ENCODE assay signal across 1 cellular context in the genomic region with DNA sequence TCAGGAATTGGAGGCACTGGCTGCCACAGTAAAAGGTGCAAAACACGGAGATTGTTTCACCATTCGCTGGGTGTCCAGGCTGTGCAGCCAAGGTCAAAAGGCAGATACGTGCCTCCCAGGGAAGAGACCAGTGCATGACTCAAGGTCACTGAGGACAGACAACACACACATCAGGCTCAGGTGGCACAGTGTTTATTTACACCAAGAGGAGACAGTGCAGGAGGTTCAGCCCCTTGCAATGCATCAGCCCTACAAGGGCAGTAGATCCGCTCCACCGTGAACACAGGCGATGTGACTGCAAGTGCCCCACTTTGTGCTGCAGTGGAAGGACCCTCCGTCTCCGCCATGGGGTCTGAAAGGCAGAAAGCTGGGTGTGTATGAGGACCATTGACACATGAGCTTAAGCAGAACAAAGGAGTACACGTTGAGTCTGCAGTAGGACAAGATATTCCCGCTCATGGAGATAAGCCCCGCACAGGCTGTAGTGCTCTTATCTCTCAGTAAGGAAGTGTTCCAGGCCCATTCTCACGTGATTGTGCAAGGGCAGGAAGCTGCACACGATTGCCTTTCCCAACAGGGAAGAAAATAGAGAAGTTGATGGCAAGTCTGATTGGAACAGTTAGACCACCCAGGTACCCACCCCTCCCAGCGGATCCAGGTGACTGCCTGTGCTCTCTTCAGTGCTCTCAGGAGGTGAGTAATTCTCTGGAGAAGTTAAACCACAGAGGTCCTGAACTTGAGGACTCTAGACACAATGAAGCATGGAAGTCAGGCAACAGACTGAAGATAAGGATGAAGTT.
TF ChIP-seq lines count a peak whose summit lies in the region.

No MANE protein-coding gene starts in this region.

TF ChIP-seq in HepG2, 621 proteins besides CTCF, POLR2A, EP300 and RAD21 (continued from another document and continues in another):
- TF ChIP-seq, protein P1, sequence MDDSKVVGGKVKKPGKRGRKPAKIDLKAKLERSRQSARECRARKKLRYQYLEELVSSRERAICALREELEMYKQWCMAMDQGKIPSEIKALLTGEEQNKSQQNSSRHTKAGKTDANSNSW (CRISPR knock-in tag; IDR thresholded peaks at IDR 0.05; ENCODE audit: borderline replicate concordance): no peak
- TF ChIP-seq ZNF776 (CRISPR knock-in tag; IDR thresholded peaks at IDR 0.05) (0 out of 2 replicates have a peak, but pooled peaks have one; percentile 36), ZNF136 (CRISPR knock-in tag; IDR thresholded peaks at IDR 0.05; ENCODE audit: low read depth) (no peak), CCDC6 (CRISPR knock-in tag; IDR thresholded peaks at IDR 0.05) (peak; percentile 89), ZNF10 (CRISPR knock-in tag; IDR thresholded peaks at IDR 0.05; ENCODE audit: borderline replicate concordance, low read depth) (no peak), TCF7L2 (IDR thresholded peaks at IDR 0.05; ENCODE audit: low read depth, low read length) (no peak), GATAD2A (CRISPR knock-in tag; IDR thresholded peaks at IDR 0.05) (peak; percentile 91), ATRX (CRISPR knock-in tag; IDR thresholded peaks at IDR 0.05; ENCODE audit: borderline replicate concordance) (no peak), SRF (IDR thresholded peaks at IDR 0.05; ENCODE audit: low read depth, low read length) (peak; percentile 75), IKZF1 (IDR thresholded peaks at IDR 0.05) (no peak), KMT2B (CRISPR knock-in tag; IDR thresholded peaks at IDR 0.05) (0 out of 2 replicates have a peak, but pooled peaks have one; percentile 45), ZNF329 (CRISPR knock-in tag; IDR thresholded peaks at IDR 0.05; ENCODE audit: low read depth) (0 out of 2 replicates have a peak, but pooled peaks have one; percentile 27), JDP2 (CRISPR knock-in tag; IDR thresholded peaks at IDR 0.05; ENCODE audit: borderline replicate concordance) (no peak; the same call in 1 of the 2 replicates), ZNF879 (CRISPR knock-in tag; IDR thresholded peaks at IDR 0.05) (no peak), TAF15 (IDR thresholded peaks at IDR 0.05; ENCODE audit: low read depth, low read length, poor library complexity, severe bottlenecking) (no peak), ZIK1 (CRISPR knock-in tag; IDR thresholded peaks at IDR 0.05; ENCODE audit: borderline replicate concordance, low read depth) (no peak), DR1 (CRISPR knock-in tag; IDR thresholded peaks at IDR 0.05) (no peak), NFE2L1 (CRISPR knock-in tag; IDR thresholded peaks at IDR 0.05; ENCODE audit: borderline replicate concordance) (no peak), SP140L (CRISPR knock-in tag; IDR thresholded peaks at IDR 0.05; ENCODE audit: borderline replicate concordance) (no peak), ZNF207 (IDR thresholded peaks at IDR 0.05; ENCODE audit: borderline replicate concordance) (no peak), ZFP62 (CRISPR knock-in tag; IDR thresholded peaks at IDR 0.05) (no peak)
- TF ChIP-seq, protein P2, sequence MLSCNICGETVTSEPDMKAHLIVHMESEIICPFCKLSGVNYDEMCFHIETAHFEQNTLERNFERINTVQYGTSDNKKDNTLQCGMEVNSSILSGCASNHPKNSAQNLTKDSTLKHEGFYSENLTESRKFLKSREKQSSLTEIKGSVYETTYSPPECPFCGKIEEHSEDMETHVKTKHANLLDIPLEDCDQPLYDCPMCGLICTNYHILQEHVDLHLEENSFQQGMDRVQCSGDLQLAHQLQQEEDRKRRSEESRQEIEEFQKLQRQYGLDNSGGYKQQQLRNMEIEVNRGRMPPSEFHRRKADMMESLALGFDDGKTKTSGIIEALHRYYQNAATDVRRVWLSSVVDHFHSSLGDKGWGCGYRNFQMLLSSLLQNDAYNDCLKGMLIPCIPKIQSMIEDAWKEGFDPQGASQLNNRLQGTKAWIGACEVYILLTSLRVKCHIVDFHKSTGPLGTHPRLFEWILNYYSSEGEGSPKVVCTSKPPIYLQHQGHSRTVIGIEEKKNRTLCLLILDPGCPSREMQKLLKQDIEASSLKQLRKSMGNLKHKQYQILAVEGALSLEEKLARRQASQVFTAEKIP (CRISPR knock-in tag; IDR thresholded peaks at IDR 0.05; ENCODE audit: borderline replicate concordance): no peak
- TF ChIP-seq, protein P3, sequence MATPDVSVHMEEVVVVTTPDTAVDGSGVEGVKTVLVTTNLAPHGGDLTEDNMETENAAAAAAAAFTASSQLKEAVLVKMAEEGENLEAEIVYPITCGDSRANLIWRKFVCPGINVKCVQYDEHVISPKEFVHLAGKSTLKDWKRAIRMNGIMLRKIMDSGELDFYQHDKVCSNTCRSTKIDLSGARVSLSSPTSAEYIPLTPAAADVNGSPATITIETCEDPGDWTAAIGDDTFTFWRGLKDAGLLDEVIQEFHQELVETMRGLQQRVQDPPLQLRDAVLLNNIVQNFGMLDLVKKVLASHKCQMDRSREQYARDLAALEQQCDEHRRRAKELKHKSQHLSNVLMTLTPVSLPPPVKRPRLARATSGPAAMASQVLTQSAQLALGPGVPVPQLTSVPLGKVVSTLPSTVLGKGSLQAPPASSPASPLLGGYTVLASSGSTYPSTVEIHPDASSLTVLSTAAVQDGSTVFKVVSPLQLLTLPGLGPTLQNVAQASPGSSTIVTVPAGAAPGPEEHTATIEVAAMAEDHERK (CRISPR knock-in tag; IDR thresholded peaks at IDR 0.05; ENCODE audit: low read depth): no peak
- TF ChIP-seq, protein P4, sequence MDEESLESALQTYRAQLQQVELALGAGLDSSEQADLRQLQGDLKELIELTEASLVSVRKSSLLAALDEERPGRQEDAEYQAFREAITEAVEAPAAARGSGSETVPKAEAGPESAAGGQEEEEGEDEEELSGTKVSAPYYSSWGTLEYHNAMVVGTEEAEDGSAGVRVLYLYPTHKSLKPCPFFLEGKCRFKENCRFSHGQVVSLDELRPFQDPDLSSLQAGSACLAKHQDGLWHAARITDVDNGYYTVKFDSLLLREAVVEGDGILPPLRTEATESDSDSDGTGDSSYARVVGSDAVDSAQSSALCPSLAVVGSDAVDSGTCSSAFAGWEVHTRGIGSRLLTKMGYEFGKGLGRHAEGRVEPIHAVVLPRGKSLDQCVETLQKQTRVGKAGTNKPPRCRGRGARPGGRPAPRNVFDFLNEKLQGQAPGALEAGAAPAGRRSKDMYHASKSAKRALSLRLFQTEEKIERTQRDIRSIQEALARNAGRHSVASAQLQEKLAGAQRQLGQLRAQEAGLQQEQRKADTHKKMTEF (CRISPR knock-in tag; IDR thresholded peaks at IDR 0.05): peak; percentile 77
- TF ChIP-seq, protein P5, sequence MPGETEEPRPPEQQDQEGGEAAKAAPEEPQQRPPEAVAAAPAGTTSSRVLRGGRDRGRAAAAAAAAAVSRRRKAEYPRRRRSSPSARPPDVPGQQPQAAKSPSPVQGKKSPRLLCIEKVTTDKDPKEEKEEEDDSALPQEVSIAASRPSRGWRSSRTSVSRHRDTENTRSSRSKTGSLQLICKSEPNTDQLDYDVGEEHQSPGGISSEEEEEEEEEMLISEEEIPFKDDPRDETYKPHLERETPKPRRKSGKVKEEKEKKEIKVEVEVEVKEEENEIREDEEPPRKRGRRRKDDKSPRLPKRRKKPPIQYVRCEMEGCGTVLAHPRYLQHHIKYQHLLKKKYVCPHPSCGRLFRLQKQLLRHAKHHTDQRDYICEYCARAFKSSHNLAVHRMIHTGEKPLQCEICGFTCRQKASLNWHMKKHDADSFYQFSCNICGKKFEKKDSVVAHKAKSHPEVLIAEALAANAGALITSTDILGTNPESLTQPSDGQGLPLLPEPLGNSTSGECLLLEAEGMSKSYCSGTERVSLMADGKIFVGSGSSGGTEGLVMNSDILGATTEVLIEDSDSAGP (CRISPR knock-in tag; IDR thresholded peaks at IDR 0.05; ENCODE audit: borderline replicate concordance): peak; percentile 76; the same call in 1 of the 2 replicates
- TF ChIP-seq, protein P6, sequence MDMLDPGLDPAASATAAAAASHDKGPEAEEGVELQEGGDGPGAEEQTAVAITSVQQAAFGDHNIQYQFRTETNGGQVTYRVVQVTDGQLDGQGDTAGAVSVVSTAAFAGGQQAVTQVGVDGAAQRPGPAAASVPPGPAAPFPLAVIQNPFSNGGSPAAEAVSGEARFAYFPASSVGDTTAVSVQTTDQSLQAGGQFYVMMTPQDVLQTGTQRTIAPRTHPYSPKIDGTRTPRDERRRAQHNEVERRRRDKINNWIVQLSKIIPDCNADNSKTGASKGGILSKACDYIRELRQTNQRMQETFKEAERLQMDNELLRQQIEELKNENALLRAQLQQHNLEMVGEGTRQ (IDR thresholded peaks at IDR 0.05; ENCODE audit: low read depth, low read length): no peak
- TF ChIP-seq, protein P6 (CRISPR knock-in tag; IDR thresholded peaks at IDR 0.05; ENCODE audit: borderline replicate concordance): no peak; the same call in 1 of the 2 replicates
- TF ChIP-seq, protein P7, sequence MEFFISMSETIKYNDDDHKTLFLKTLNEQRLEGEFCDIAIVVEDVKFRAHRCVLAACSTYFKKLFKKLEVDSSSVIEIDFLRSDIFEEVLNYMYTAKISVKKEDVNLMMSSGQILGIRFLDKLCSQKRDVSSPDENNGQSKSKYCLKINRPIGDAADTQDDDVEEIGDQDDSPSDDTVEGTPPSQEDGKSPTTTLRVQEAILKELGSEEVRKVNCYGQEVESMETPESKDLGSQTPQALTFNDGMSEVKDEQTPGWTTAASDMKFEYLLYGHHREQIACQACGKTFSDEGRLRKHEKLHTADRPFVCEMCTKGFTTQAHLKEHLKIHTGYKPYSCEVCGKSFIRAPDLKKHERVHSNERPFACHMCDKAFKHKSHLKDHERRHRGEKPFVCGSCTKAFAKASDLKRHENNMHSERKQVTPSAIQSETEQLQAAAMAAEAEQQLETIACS (CRISPR knock-in tag; IDR thresholded peaks at IDR 0.05): no peak
- TF ChIP-seq, protein P8, sequence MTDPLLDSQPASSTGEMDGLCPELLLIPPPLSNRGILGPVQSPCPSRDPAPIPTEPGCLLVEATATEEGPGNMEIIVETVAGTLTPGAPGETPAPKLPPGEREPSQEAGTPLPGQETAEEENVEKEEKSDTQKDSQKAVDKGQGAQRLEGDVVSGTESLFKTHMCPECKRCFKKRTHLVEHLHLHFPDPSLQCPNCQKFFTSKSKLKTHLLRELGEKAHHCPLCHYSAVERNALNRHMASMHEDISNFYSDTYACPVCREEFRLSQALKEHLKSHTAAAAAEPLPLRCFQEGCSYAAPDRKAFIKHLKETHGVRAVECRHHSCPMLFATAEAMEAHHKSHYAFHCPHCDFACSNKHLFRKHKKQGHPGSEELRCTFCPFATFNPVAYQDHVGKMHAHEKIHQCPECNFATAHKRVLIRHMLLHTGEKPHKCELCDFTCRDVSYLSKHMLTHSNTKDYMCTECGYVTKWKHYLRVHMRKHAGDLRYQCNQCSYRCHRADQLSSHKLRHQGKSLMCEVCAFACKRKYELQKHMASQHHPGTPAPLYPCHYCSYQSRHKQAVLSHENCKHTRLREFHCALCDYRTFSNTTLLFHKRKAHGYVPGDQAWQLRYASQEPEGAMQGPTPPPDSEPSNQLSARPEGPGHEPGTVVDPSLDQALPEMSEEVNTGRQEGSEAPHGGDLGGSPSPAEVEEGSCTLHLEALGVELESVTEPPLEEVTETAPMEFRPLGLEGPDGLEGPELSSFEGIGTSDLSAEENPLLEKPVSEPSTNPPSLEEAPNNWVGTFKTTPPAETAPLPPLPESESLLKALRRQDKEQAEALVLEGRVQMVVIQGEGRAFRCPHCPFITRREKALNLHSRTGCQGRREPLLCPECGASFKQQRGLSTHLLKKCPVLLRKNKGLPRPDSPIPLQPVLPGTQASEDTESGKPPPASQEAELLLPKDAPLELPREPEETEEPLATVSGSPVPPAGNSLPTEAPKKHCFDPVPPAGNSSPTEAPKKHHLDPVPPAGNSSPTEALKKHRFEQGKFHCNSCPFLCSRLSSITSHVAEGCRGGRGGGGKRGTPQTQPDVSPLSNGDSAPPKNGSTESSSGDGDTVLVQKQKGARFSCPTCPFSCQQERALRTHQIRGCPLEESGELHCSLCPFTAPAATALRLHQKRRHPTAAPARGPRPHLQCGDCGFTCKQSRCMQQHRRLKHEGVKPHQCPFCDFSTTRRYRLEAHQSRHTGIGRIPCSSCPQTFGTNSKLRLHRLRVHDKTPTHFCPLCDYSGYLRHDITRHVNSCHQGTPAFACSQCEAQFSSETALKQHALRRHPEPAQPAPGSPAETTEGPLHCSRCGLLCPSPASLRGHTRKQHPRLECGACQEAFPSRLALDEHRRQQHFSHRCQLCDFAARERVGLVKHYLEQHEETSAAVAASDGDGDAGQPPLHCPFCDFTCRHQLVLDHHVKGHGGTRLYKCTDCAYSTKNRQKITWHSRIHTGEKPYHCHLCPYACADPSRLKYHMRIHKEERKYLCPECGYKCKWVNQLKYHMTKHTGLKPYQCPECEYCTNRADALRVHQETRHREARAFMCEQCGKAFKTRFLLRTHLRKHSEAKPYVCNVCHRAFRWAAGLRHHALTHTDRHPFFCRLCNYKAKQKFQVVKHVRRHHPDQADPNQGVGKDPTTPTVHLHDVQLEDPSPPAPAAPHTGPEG (CRISPR knock-in tag; IDR thresholded peaks at IDR 0.05): no peak
- TF ChIP-seq, protein P9, sequence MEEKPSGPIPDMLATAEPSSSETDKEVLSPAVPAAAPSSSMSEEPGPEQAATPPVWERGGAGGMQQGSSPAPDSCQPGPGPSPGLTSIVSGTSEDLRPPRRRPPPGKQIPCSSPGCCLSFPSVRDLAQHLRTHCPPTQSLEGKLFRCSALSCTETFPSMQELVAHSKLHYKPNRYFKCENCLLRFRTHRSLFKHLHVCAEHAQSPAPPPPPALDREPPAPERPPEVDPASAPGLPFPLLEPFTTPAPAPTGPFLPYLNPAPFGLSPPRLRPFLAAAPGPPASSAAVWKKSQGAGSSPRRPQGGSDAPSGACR (CRISPR knock-in tag; IDR thresholded peaks at IDR 0.05): peak; percentile 83
- TF ChIP-seq, protein P10, sequence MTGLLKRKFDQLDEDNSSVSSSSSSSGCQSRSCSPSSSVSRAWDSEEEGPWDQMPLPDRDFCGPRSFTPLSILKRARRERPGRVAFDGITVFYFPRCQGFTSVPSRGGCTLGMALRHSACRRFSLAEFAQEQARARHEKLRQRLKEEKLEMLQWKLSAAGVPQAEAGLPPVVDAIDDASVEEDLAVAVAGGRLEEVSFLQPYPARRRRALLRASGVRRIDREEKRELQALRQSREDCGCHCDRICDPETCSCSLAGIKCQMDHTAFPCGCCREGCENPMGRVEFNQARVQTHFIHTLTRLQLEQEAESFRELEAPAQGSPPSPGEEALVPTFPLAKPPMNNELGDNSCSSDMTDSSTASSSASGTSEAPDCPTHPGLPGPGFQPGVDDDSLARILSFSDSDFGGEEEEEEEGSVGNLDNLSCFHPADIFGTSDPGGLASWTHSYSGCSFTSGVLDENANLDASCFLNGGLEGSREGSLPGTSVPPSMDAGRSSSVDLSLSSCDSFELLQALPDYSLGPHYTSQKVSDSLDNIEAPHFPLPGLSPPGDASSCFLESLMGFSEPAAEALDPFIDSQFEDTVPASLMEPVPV (CRISPR knock-in tag; IDR thresholded peaks at IDR 0.05): peak; percentile 59; the same call in 1 of the 2 replicates
